In the genomic region with DNA sequence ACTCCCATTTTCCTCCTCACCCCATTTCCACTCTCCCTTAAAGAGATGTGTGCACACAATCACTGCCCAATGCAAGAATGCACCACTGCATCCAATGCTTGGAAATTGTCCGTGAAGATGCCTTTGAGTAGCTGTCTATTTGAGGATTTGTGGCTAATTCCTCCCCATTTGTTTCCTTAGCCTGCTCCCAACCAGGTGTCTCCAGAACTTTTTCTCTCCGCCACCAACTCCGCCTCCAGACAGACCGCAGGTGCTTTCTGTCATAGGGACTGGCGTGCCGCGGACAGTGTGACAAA, we compare ENCODE assay signal across 8 cellular contexts. TPM values are rescaled to one million over a fixed set of nuclear protein-coding genes. Genes with fewer than 3 reads are reported as not detected.
DNase-seq lines count a peak whose midpoint lies in the region; ATAC-seq, FAIRE-seq and TF ChIP-seq lines count a peak whose summit lies in the region.

No MANE protein-coding gene starts in this region.

- H3K4me1 Mint-ChIP-seq in activated B cell treated with CpG ODN at 0.5 μM for 24 hours = peaks cover 84% of the 10 kb centered on the region

- intact Hi-C loops in activated B cell treated with CpG ODN at 0.5 μM for 24 hours (cut with micrococcal nuclease) = loop anchor here (1.0 to 5.0 kb wide), 4 partner anchors 16 to 243 kb away; partner anchors contain the start of gene GPR18

- no peak for TF ChIP-seq POLR2A in GM12892 (IDR thresholded peaks at IDR 0.05; ENCODE audit: low read depth, low read length)

- peak overlapping the region; percentile 73 for H3K9ac ChIP-seq in iPS-18a (ENCODE audit: low read length)

- H3K27ac Mint-ChIP-seq in activated B cell treated with CpG ODN at 0.5 μM for 24 hours = peak overlapping the region; percentile 97

- peak; percentile 8 for ATAC-seq in HG02623 (IDR thresholded peaks at IDR 0.05; ENCODE audit: unreplicated experiment)
- no peak for ATAC-seq in activated B cell treated with CpG ODN at 0.5 μM for 24 hours (ENCODE audit: low read depth)
- no peak for ATAC-seq in GM19467 (IDR thresholded peaks at IDR 0.05; ENCODE audit: unreplicated experiment)

- H3K27me3 ChIP-seq in iPS-18a (ENCODE audit: control insufficient read depth, insufficient read depth, low read length) = no peaks in the 10 kb centered on the region

- CTCF ChIA-PET in activated B cell treated with CpG ODN at 0.5 μM for 24 hours (lab: Charles Lee) = interaction anchor here (0.6 to 1.0 kb wide), 2 partner anchors 58 to 248 kb away, joined by 3 read pairs; no protein-coding TSS in a partner anchor

- peaks cover 17% of the 10 kb centered on the region for H3K4me1 ChIP-seq in iPS-18a (ENCODE audit: control insufficient read depth, low read depth, low read length)

- no peaks in the 10 kb centered on the region for H3K9me3 ChIP-seq in iPS-18a (ENCODE audit: control insufficient read depth, low read depth, low read length)

- H3K36me3 ChIP-seq in iPS-18a (ENCODE audit: control insufficient read depth, low read depth, low read length) = no peaks in the 10 kb centered on the region

- H3K9me3 Mint-ChIP-seq in activated B cell treated with CpG ODN at 0.5 μM for 24 hours = peaks cover 3% of the 10 kb centered on the region

- H3K4me3 ChIP-seq in iPS-18a (ENCODE audit: low read length) = peak overlapping the region; percentile 94

- peaks cover 17% of the 10 kb centered on the region for H3K36me3 Mint-ChIP-seq in activated B cell treated with CpG ODN at 0.5 μM for 24 hours (ENCODE audit: low read depth)

- H3K4me3 Mint-ChIP-seq in activated B cell treated with CpG ODN at 0.5 μM for 24 hours = peak overlapping the region; percentile 97

- H3K27ac ChIP-seq in iPS-18a (ENCODE audit: low read length) = peak overlapping the region; percentile 61
- peak overlapping the region; percentile 73 for H3K27ac ChIP-seq in substantia nigra (ENCODE audit: low read depth, low read length, poor library complexity, severe bottlenecking)

- FAIRE-seq in GM12892 (lab: Jason Lieb, UNC) = peak; percentile 5

- no peaks in the 10 kb centered on the region for H3K27me3 Mint-ChIP-seq in activated B cell treated with CpG ODN at 0.5 μM for 24 hours

- TF ChIP-seq CTCF in activated B cell treated with CpG ODN at 0.5 μM for 24 hours (IDR thresholded peaks at IDR 0.05) = no peak

- DNase-seq in GM12892 (ENCODE audit: insufficient read length) (no peak), activated B cell treated with CpG ODN at 0.5 μM for 24 hours (no peak), substantia nigra (lab: John Stamatoyannopoulos, UW) (no peak), NCI-H2196 treated with DMSO at 0.1 percent for 48 hours (lab: John Stamatoyannopoulos, UW; ENCODE audit: unreplicated experiment) (no peak)
- DNase-seq in activated CD4-positive, alpha-beta T cell treated with anti-CD3 and anti-CD28 coated beads for 1 hour = no peak

- POLR2A ChIA-PET in activated B cell treated with CpG ODN at 0.5 μM for 24 hours (lab: Charles Lee) = interaction anchor here (0.9 to 1.4 kb wide), 3 partner anchors 25 to 194 kb away, joined by 3 to 5 read pairs (median 4); partner anchors contain the start of genes CLYBL and GPR183

RNA-seq across cellular contexts. Expression of gene TM9SF2, which starts 0.5 kb away (rescaled TPM):
- polyA plus RNA-seq in GM12892 (2012; ENCODE audit: missing spikeins) = 39.2 TPM
- 68.1 and 76.0 TPM in 2 replicates for total RNA-seq in activated B cell treated with CpG ODN at 0.5 μM for 24 hours
